Comparison of ENCODE assay signal across 8 cellular contexts in genomic region chr19:55062735-55063491, GRCh38. TPM values are rescaled to one million over a fixed set of nuclear protein-coding genes. Genes with fewer than 3 reads are reported as not detected.
DNase-seq lines count a peak whose midpoint lies in the region; ATAC-seq and TF ChIP-seq lines count a peak whose summit lies in the region.

TSS of gene RDH13 (minus strand) at chr19:55063148. CDS start at chr19:55063032, 116 bp downstream.

- TF ChIP-seq CTCF in GM13977 (IDR thresholded peaks at IDR 0.05; ENCODE audit: extremely low read depth, insufficient read depth, missing control alignments) (no peak), right atrium auricular region (IDR thresholded peaks at IDR 0.05) (no peak), psoas muscle (IDR thresholded peaks at IDR 0.05) (no peak)

- 1 to 2% (median 1%) methylated on average over 49 to 70 of the region's 70 CpGs for WGBS in psoas muscle, 3 donors
- 1% methylated on average over 70 of the region's 70 CpGs for WGBS in urinary bladder

- intact Hi-C loops in psoas muscle (cut with DNase I): no loop called here

- H3K4me1 ChIP-seq in right atrium auricular region: peaks cover 0 to 11% of the 10 kb centered on the region in 2 donors
- H3K4me1 ChIP-seq in psoas muscle: peaks cover 4% of the 10 kb centered on the region
- no peaks in the 10 kb centered on the region for H3K4me1 ChIP-seq in urinary bladder (ENCODE audit: insufficient read depth)

- H3K27ac ChIP-seq in right atrium auricular region (peak within 1 kb of the TSS; percentile 67 to 80), psoas muscle (peak within 1 kb of the TSS; percentile 71), urinary bladder (ENCODE audit: low read depth) (peak within 1 kb of the TSS; percentile 72)

- DNase-seq in GM13977 (ENCODE audit: low spot score) (peak; percentile 99), NCI-H1930 (lab: John Stamatoyannopoulos, UW) (peak; percentile 92 to 94), T-helper 2 cell (peak; percentile 94 to 98 (median 97)), amygdala (lab: John Stamatoyannopoulos, UW) (peak in 55 of 56 donors; percentile 12 to 97 (median 82)), right atrium auricular region (ENCODE audit: low spot score) (peak; percentile 96), psoas muscle (peak; percentile 96 to 98)

- H3K9me3 ChIP-seq in right atrium auricular region (no peaks in the 10 kb centered on the region), psoas muscle (no peaks in the 10 kb centered on the region)

- H3K36me3 ChIP-seq in right atrium auricular region (peaks cover 13% of the 10 kb centered on the region), psoas muscle (ENCODE audit: insufficient read depth in 1 of 2, low read depth in 1 of 2) (peaks cover 0 to 24% of the 10 kb centered on the region in 2 donors), urinary bladder (ENCODE audit: insufficient read depth) (peaks cover 3% of the 10 kb centered on the region)

- H3K27me3 ChIP-seq in right atrium auricular region (no peaks in the 10 kb centered on the region), psoas muscle (ENCODE audit: insufficient read depth in 3 of 3, low read length in 2 of 3) (peaks cover 0 to 11% (median 4%) of the 10 kb centered on the region in 3 donors)

- in situ Hi-C loops in GM13977 (cut with MboI; ENCODE audit: low pct_unique_long_range_greater_than_20kb, low sequenced_read_pairs, unreplicated experiment): no loop called here

- ATAC-seq in HG02885 (IDR thresholded peaks at IDR 0.05; ENCODE audit: poor library complexity, unreplicated experiment) (peak; percentile 95), psoas muscle (peak; percentile 100)

- peak within 1 kb of the TSS; percentile 65 to 91 for H3K4me3 ChIP-seq in right atrium auricular region
- H3K4me3 ChIP-seq in psoas muscle: peak within 1 kb of the TSS; percentile 96
- peak within 1 kb of the TSS; percentile 89 for H3K4me3 ChIP-seq in urinary bladder (ENCODE audit: low read depth, low read length)

RNA-seq across cellular contexts. Expression of gene RDH13, which starts in this region (rescaled TPM):
- total RNA-seq in right atrium auricular region (10 to 100 TPM; 26.5 to 28.1 TPM), psoas muscle (10 to 100 TPM in 3 of 4 donors, 1 to 10 TPM in 1; 4.5 to 18.0 (median 12.9) TPM), urinary bladder (15.0 TPM)
- polyA plus RNA-seq in psoas muscle (10 to 100 TPM; 11.5 to 15.1 (median 13.1) TPM), urinary bladder (12.4 TPM)

Comparison
In these comparisons a context has a peak if more than half of its experiments do, and no peak if none do; other contexts are left out.
1. Peak in every context shown above with its lines: DNase-seq, ATAC-seq, H3K4me3 ChIP-seq and H3K27ac ChIP-seq.